ENCODE assay signal across 12 cellular contexts in genomic region chr7:55469271-55469681, GRCh38.
DNase-seq lines count a peak whose midpoint lies in the region; ATAC-seq lines count a peak whose summit lies in the region.
"Had no signal": no experiment of that assay in that cellular context is flagged by ENCODE, and none has a peak within 500 bp of the region (broad histone marks: within the 10 kb centered on the region; RNA-seq: fewer than 3 reads in every experiment).

No MANE protein-coding gene starts in this region.

- peak; percentile 60 to 82 (median 78) for DNase-seq in CD4-positive, alpha-beta memory T cell
- DNase-seq in NAMALWA (ENCODE audit: low spot score) = peak; percentile 91
- DNase-seq in activated T-helper 1 cell treated with Interleukin-2 at 50 U/mL for 16 hours (ENCODE audit: low read depth) = peak; percentile 28
- peak; percentile 38 for DNase-seq in midbrain (lab: John Stamatoyannopoulos, UW)
- no peak for DNase-seq in NCI-H128 (lab: John Stamatoyannopoulos, UW; ENCODE audit: unreplicated experiment)
- DNase-seq: activated CD8-positive, alpha-beta memory T cell treated with anti-CD3 and anti-CD28 coated beads, Interleukin-2, amount 50 U/mL, for 48 hours; cerebellar nuclear complex; MV-4-11; NCI-H82 had no signal

- peaks cover 0 to 4% (median 0%) of the 10 kb centered on the region in 8 donors for H3K9me3 Mint-ChIP-seq in CD4-positive, alpha-beta memory T cell

- H3K9me3 ChIP-seq in CD4-positive, alpha-beta memory T cell (ENCODE audit: control insufficient read depth in 1 of 2, low read length in 2 of 2) = no peaks in the 10 kb centered on the region

- no peak for ATAC-seq in HG03139 (IDR thresholded peaks at IDR 0.05; ENCODE audit: unreplicated experiment)
- no peak for ATAC-seq in GM21381 (IDR thresholded peaks at IDR 0.05; ENCODE audit: unreplicated experiment)
- ATAC-seq in GM21390 (IDR thresholded peaks at IDR 0.05; ENCODE audit: unreplicated experiment) = no peak

- H3K27me3 Mint-ChIP-seq in CD4-positive, alpha-beta memory T cell = no peaks in the 10 kb centered on the region

- peak overlapping the region; percentile 88 to 95 (median 94) for H3K27ac Mint-ChIP-seq in CD4-positive, alpha-beta memory T cell

- peaks cover 10% of the 10 kb centered on the region for H3K36me3 ChIP-seq in CD4-positive, alpha-beta memory T cell (ENCODE audit: insufficient read depth, low read length)

- H3K4me1 Mint-ChIP-seq in CD4-positive, alpha-beta memory T cell = peaks cover 49 to 84% (median 74%) of the 10 kb centered on the region in 4 donors

- H3K4me1 ChIP-seq in CD4-positive, alpha-beta memory T cell (ENCODE audit: insufficient read depth, low read length) = peaks cover 91% of the 10 kb centered on the region

- POLR2A ChIA-PET in CD4-positive, alpha-beta memory T cell (lab: Charles Lee; ENCODE audit: partially characterized antibody) = interaction anchor here (0.7 to 4.0 kb wide), 25 partner anchors 10 to 636 kb away, joined by 3 to 51 read pairs (median 5); partner anchors contain the start of genes LANCL2 and VOPP1

- H3K27me3 ChIP-seq in CD4-positive, alpha-beta memory T cell (ENCODE audit: insufficient read depth, low read length) = no peaks in the 10 kb centered on the region

- CTCF ChIA-PET in CD4-positive, alpha-beta memory T cell (lab: Charles Lee; ENCODE audit: partially characterized antibody) = interaction anchor here (1.1 to 2.8 kb wide), 14 partner anchors 17 to 128 kb away, joined by 3 to 29 read pairs (median 5); partner anchors contain the start of gene VOPP1

- H3K36me3 Mint-ChIP-seq in CD4-positive, alpha-beta memory T cell = peaks cover 35 to 39% of the 10 kb centered on the region in 2 donors

- intact Hi-C loops in CD4-positive, alpha-beta memory T cell (cut with micrococcal nuclease) = loop anchor here (1.0 to 10.0 kb wide), 7 partner anchors 16 to 496 kb away; partner anchors contain the start of genes LANCL2 and NIPSNAP2

- peak overlapping the region in 7 of 8 donors; percentile 28 to 81 (median 72) for H3K4me3 Mint-ChIP-seq in CD4-positive, alpha-beta memory T cell

- no peak overlapping the region for H3K4me3 ChIP-seq in CD4-positive, alpha-beta memory T cell (ENCODE audit: low read length in 2 of 2)

- H3K27ac ChIP-seq in CD4-positive, alpha-beta memory T cell (ENCODE audit: low read depth, low read length) = peak overlapping the region; percentile 42
